In genomic region chr21:16427587-16428087, GRCh38 we compare ENCODE assay signal across 23 cellular contexts.
"Had no signal": no experiment of that assay in that cellular context is flagged by ENCODE, and none has a peak within 500 bp of the region (broad histone marks: within the 10 kb centered on the region; RNA-seq: fewer than 3 reads in every experiment).

No MANE protein-coding gene starts in this region.

- ATAC-seq: left lobe of liver; natural killer cell treated with Interleukin-12 subunit alpha and Interleukin-12 subunit beta and Interleukin-15 and Interleukin-18, amount 100 ng/mL, for 72 hours; T-cell had no signal

- H3K36me3 ChIP-seq: breast epithelium, neutrophil, ovary, prostate gland, thoracic aorta, WERI-Rb-1 had no signal

- DNase-seq: activated CD4-positive, alpha-beta T cell treated with anti-CD3 and anti-CD28 coated beads for 1 hour; activated CD8-positive, alpha-beta memory T cell treated with anti-CD3 and anti-CD28 coated beads for 24 hours; activated CD8-positive, alpha-beta memory T cell treated with anti-CD3 and anti-CD28 coated beads, Interleukin-2, amount 50 U/mL, for 4 hours; activated naive CD4-positive, alpha-beta T cell treated with Interleukin-2 at 50 U/mL for 16 hours; activated naive CD8-positive, alpha-beta T cell treated with anti-CD3 and anti-CD28 coated beads for 36 hours; activated T-cell treated with anti-CD3 and anti-CD28 coated beads, Interleukin-2, amount 50 U/mL, for 24 hours; cerebellar nuclear complex; endodermal cell; kidney; mammary epithelial cell; midbrain; ovary; stimulated activated CD4-positive, alpha-beta T cell treated with anti-CD3 and anti-CD28 coated beads, Interleukin-4, amount 100 ng/mL, for 24 hours; stimulated activated naive CD4-positive, alpha-beta T cell treated with Interleukin-2 at 50 U/mL for 16 hours; T-cell; WERI-Rb-1 had no signal

- H3K4me1 ChIP-seq: prostate gland had no signal

- H3K9me3 ChIP-seq: breast epithelium, neutrophil, ovary, prostate gland, thoracic aorta had no signal

- H3K27me3 ChIP-seq: breast epithelium, neutrophil, ovary had no signal

- H3K27ac ChIP-seq: epithelial cell of prostate, neutrophil, prostate gland, thoracic aorta, WERI-Rb-1 had no signal

- H3K4me3 ChIP-seq: ovary, prostate gland, thoracic aorta had no signal
